Comparison of ENCODE assay signal across 1 cellular context in genomic region chr17:40251576-40251975, GRCh38.
TF ChIP-seq lines count a peak whose summit lies in the region.

No MANE protein-coding gene starts in this region.

TF ChIP-seq in HEK293, 187 proteins besides CTCF, POLR2A, EP300 and RAD21 (continued from another document and continues in another):
- TF ChIP-seq ZNF645 (tag by site-specific recombination; IDR thresholded peaks at IDR 0.05), result no peak
- TF ChIP-seq ZXDB (tag by site-specific recombination; IDR thresholded peaks at IDR 0.05), result no peak
- TF ChIP-seq KLF1 (tag by site-specific recombination; IDR thresholded peaks at IDR 0.05), result no peak; the same call in 1 of the 2 replicates
- TF ChIP-seq SALL2 (tag by site-specific recombination; IDR thresholded peaks at IDR 0.05; ENCODE audit: borderline replicate concordance), result no peak
- TF ChIP-seq ZBTB48 (tag by site-specific recombination; IDR thresholded peaks at IDR 0.05), result no peak
- no peak for TF ChIP-seq SETDB1 (IDR thresholded peaks at IDR 0.05; ENCODE audit: insufficient read length, low read length)
- TF ChIP-seq ZNF518A (tag by site-specific recombination; conservative IDR thresholded peaks at IDR 0.05; ENCODE audit: low read depth), result no peak
- TF ChIP-seq ZNF561 (tag by site-specific recombination; IDR thresholded peaks at IDR 0.05; ENCODE audit: borderline replicate concordance), result peak; percentile 88
- TF ChIP-seq ZNF280D (tag by site-specific recombination; IDR thresholded peaks at IDR 0.05), result no peak
- peak; percentile 57 for TF ChIP-seq ZFHX2 (tag by site-specific recombination; conservative IDR thresholded peaks at IDR 0.05)
- no peak for TF ChIP-seq ZNF677 (tag by site-specific recombination; IDR thresholded peaks at IDR 0.05)
- TF ChIP-seq ZBTB17 (tag by site-specific recombination; IDR thresholded peaks at IDR 0.05), result peak; percentile 85
- TF ChIP-seq SP7 (tag by site-specific recombination; IDR thresholded peaks at IDR 0.05), result peak; percentile 95
- no peak for TF ChIP-seq ZNF404 (tag by site-specific recombination; IDR thresholded peaks at IDR 0.05)
- TF ChIP-seq ZNF830 (tag by site-specific recombination; IDR thresholded peaks at IDR 0.05; ENCODE audit: low read depth), result no peak
- no peak for TF ChIP-seq ZNF792 (tag by site-specific recombination; IDR thresholded peaks at IDR 0.05)
- TF ChIP-seq IKZF3 (tag by site-specific recombination; IDR thresholded peaks at IDR 0.05), result peak; percentile 93
- TF ChIP-seq ZNF175 (tag by site-specific recombination; IDR thresholded peaks at IDR 0.05), result no peak
- 0 out of 2 replicates have a peak, but pooled peaks have one; percentile 70 for TF ChIP-seq ZNF24 (tag by site-specific recombination; IDR thresholded peaks at IDR 0.05)
- TF ChIP-seq ZNF302 (tag by site-specific recombination; IDR thresholded peaks at IDR 0.05; ENCODE audit: low read depth), result no peak
- no peak for TF ChIP-seq BCL6B (tag by site-specific recombination; IDR thresholded peaks at IDR 0.05)
- TF ChIP-seq ZNF157 (tag by site-specific recombination; IDR thresholded peaks at IDR 0.05), result no peak
- no peak for TF ChIP-seq KLF16 (tag by site-specific recombination; IDR thresholded peaks at IDR 0.05)
- peak; percentile 71 for TF ChIP-seq ZNF600 (tag by site-specific recombination; IDR thresholded peaks at IDR 0.05)
- TF ChIP-seq ZNF274 (IDR thresholded peaks at IDR 0.05; ENCODE audit: low read length), result no peak
- TF ChIP-seq ZNF274 (tag by site-specific recombination; IDR thresholded peaks at IDR 0.05; ENCODE audit: borderline replicate concordance), result no peak
- TF ChIP-seq ZBTB20 (tag by site-specific recombination; IDR thresholded peaks at IDR 0.05), result no peak
- no peak for TF ChIP-seq ZBTB21 (tag by site-specific recombination; IDR thresholded peaks at IDR 0.05)
- no peak for TF ChIP-seq MEIS1 (CRISPR knock-in tag; IDR thresholded peaks at IDR 0.05; ENCODE audit: borderline replicate concordance)
- no peak for TF ChIP-seq ZNF747 (tag by site-specific recombination; IDR thresholded peaks at IDR 0.05)
- TF ChIP-seq ZNF76 (tag by site-specific recombination; IDR thresholded peaks at IDR 0.05; ENCODE audit: borderline replicate concordance, low read depth), result no peak
- no peak for TF ChIP-seq ZNF10 (tag by site-specific recombination; IDR thresholded peaks at IDR 0.05)
- TF ChIP-seq ZNF514 (tag by site-specific recombination; IDR thresholded peaks at IDR 0.05), result no peak
- TF ChIP-seq ZNF624 (tag by site-specific recombination; IDR thresholded peaks at IDR 0.05), result no peak
- TF ChIP-seq ZNF391 (tag by site-specific recombination; IDR thresholded peaks at IDR 0.05; ENCODE audit: borderline replicate concordance, low read depth), result peak; percentile 76; the same call in 1 of the 2 replicates
- TF ChIP-seq OSR2 (tag by site-specific recombination; IDR thresholded peaks at IDR 0.05), result peak; percentile 94
- TF ChIP-seq ZNF292 (tag by site-specific recombination; IDR thresholded peaks at IDR 0.05; ENCODE audit: borderline replicate concordance, low read depth), result no peak
- no peak for TF ChIP-seq ZNF223 (tag by site-specific recombination; IDR thresholded peaks at IDR 0.05)
- no peak for TF ChIP-seq ZNF132 (tag by site-specific recombination; IDR thresholded peaks at IDR 0.05; ENCODE audit: borderline replicate concordance)
- no peak for TF ChIP-seq ZBTB1 (tag by site-specific recombination; IDR thresholded peaks at IDR 0.05)
- peak; percentile 79 for TF ChIP-seq KLF9 (tag by site-specific recombination; IDR thresholded peaks at IDR 0.05; ENCODE audit: low read depth)
- TF ChIP-seq ZNF18 (tag by site-specific recombination; IDR thresholded peaks at IDR 0.05), result no peak
- TF ChIP-seq ZNF670 (tag by site-specific recombination; IDR thresholded peaks at IDR 0.05; ENCODE audit: low read depth), result no peak
- TF ChIP-seq SCRT1 (tag by site-specific recombination; IDR thresholded peaks at IDR 0.05; ENCODE audit: borderline replicate concordance), result no peak
- TF ChIP-seq ZSCAN4 (tag by site-specific recombination; IDR thresholded peaks at IDR 0.05), result no peak
- peak; percentile 97 for TF ChIP-seq HIC1 (tag by site-specific recombination; IDR thresholded peaks at IDR 0.05)
- TF ChIP-seq ZNF362 (tag by site-specific recombination; IDR thresholded peaks at IDR 0.05), result no peak; the same call in 1 of the 2 replicates
- no peak for TF ChIP-seq ZNF555 (tag by site-specific recombination; conservative IDR thresholded peaks at IDR 0.05)
- no peak for TF ChIP-seq ZSCAN5A (tag by site-specific recombination; IDR thresholded peaks at IDR 0.05)
- no peak for TF ChIP-seq ZNF544 (tag by site-specific recombination; IDR thresholded peaks at IDR 0.05)
